18 cellular contexts compared by ENCODE assay signal in genomic region chr17:28225872-28226271, GRCh38.
A peak's percentile ranks its signal among the peaks of the same experiment; 100 is the strongest.
DNase-seq lines count a peak whose midpoint lies in the region; TF ChIP-seq lines count a peak whose summit lies in the region.
"Had no signal": no experiment of that assay in that cellular context is flagged by ENCODE, and none has a peak within 500 bp of the region (broad histone marks: within the 10 kb centered on the region; RNA-seq: fewer than 3 reads in every experiment).

No MANE protein-coding gene starts in this region.

- no peak overlapping the region for H3K4me3 ChIP-seq in Caco-2 (ENCODE audit: low read depth, low read length)
- H3K4me3 ChIP-seq in endodermal cell (ENCODE audit: low read length): no peak overlapping the region
- H3K4me3 ChIP-seq in trophoblast cell (ENCODE audit: low read depth, low read length): no peak overlapping the region
- no peak overlapping the region for H3K4me3 ChIP-seq in OCI-LY7 (ENCODE audit: low read depth, low read length, poor library complexity, severe bottlenecking)
- H3K4me3 ChIP-seq: GM12878 had no signal

- 0 out of 2 replicates have a peak, but pooled peaks cover 3% of the 10 kb centered on the region for H3K9me3 ChIP-seq in Caco-2
- peaks cover 10% of the 10 kb centered on the region for H3K9me3 ChIP-seq in endodermal cell (ENCODE audit: control insufficient read depth, low read length)
- H3K9me3 ChIP-seq in trophoblast cell (ENCODE audit: insufficient read depth, low read depth, low read length): peaks cover 3% of the 10 kb centered on the region
- H3K9me3 ChIP-seq in OCI-LY7 (ENCODE audit: low read length): no peaks in the 10 kb centered on the region

- no peak overlapping the region for H4K91ac ChIP-seq in trophoblast cell (ENCODE audit: low read depth, low read length)

- WGBS in endodermal cell (ENCODE audit: insufficient coverage in 1 of 2, insufficient read length in 1 of 2), 2 experiments: 90 to 100% methylated on average over 1 of the region's 1 CpG
- no CpG with 5 or more reads among the region's 1 CpG for WGBS in trophoblast cell (ENCODE audit: extremely low coverage, insufficient coverage, insufficient read length)

- H2AFZ ChIP-seq in trophoblast cell (ENCODE audit: insufficient read depth, low read length, poor library complexity) (no peak overlapping the region), OCI-LY7 (ENCODE audit: low read length) (no peak overlapping the region)

- peak overlapping the region; percentile 71 for H2AK5ac ChIP-seq in trophoblast cell (ENCODE audit: low read length)

- POLR2A ChIA-PET in Caco-2 (lab: Charles Lee): interaction anchor here (4.6 kb wide), 1 partner anchor 110 kb away, joined by 26 read pairs; the partner anchor contains the start of genes IFT20 and TNFAIP1
- POLR2A ChIA-PET in RWPE1 (lab: Yijun Ruan, JAX; ENCODE audit: low non-redundant PET): no interaction called here
- POLR2A ChIA-PET in OCI-LY7 (lab: Charles Lee): no interaction called here

- H3K79me1 ChIP-seq in trophoblast cell (ENCODE audit: low read length): peaks cover 19% of the 10 kb centered on the region

- TF ChIP-seq CTCF in Caco-2 (IDR thresholded peaks at IDR 0.05; ENCODE audit: insufficient read depth in 1 of 2, low read depth in 1 of 2, low read length in 1 of 2, severe bottlenecking in 1 of 2, unreplicated experiment in 1 of 2): no peak
- no peak for TF ChIP-seq CTCF in RWPE1 (conservative IDR thresholded peaks at IDR 0.05; ENCODE audit: low read depth)
- no peak for TF ChIP-seq CTCF in endodermal cell (conservative IDR thresholded peaks at IDR 0.05)
- TF ChIP-seq CTCF in OCI-LY7 (conservative IDR thresholded peaks at IDR 0.05; ENCODE audit: low read length): no peak

- H3K9ac ChIP-seq in endodermal cell (ENCODE audit: extremely low read depth, low read length, poor library complexity, severe bottlenecking) (no peak overlapping the region), trophoblast cell (ENCODE audit: low read length) (no peak overlapping the region)

- H3K27me3 ChIP-seq in Caco-2 (replicated peaks; ENCODE audit: control insufficient read depth, insufficient read depth, low read length) (no peaks in the 10 kb centered on the region), endodermal cell (ENCODE audit: control insufficient read depth, insufficient read depth, low read length, poor library complexity, severe bottlenecking) (no peaks in the 10 kb centered on the region), trophoblast cell (ENCODE audit: insufficient read depth, low read length) (no peaks in the 10 kb centered on the region)

- H3K27me3 Mint-ChIP-seq in Caco-2 (ENCODE audit: insufficient read depth, unreplicated experiment) (no peaks in the 10 kb centered on the region), endodermal cell (ENCODE audit: insufficient read depth) (no peaks in the 10 kb centered on the region)

- no peak overlapping the region for H2BK120ac ChIP-seq in trophoblast cell (ENCODE audit: insufficient read depth, low read length, poor library complexity)

- H3K4me3 Mint-ChIP-seq in Caco-2 (ENCODE audit: unreplicated experiment) (peak overlapping the region; percentile 91), endodermal cell (peak overlapping the region; percentile 79)
- H3K4me3 Mint-ChIP-seq: CD14-positive monocyte had no signal

- no peak overlapping the region for H3K18ac ChIP-seq in trophoblast cell (ENCODE audit: low read length)

- no peak overlapping the region for H4K8ac ChIP-seq in trophoblast cell (ENCODE audit: low read depth, low read length)

- DNase-seq in Caco-2 (no peak), RWPE1 (ENCODE audit: low spot score) (no peak), endodermal cell (no peak), trophoblast cell (no peak), NCI-H187 treated with DMSO at 0.1 percent for 48 hours (lab: John Stamatoyannopoulos, UW) (no peak), OCI-LY7 (ENCODE audit: low spot score) (no peak), NCI-H2171 (lab: John Stamatoyannopoulos, UW) (no peak), C1 segment of cervical spinal cord (lab: John Stamatoyannopoulos, UW) (no peak)
- DNase-seq: ACHN, AML-193, DMS153, NCI-H1092 treated with DMSO at 0.1 percent for 48 hours, NCI-H146, NCI-H2081, OCI-M1, RPMI8226 had no signal

- no peaks in the 10 kb centered on the region for H4K20me1 ChIP-seq in OCI-LY7 (ENCODE audit: insufficient read depth, low read length)

- H3K4me1 Mint-ChIP-seq in Caco-2 (ENCODE audit: low read depth, unreplicated experiment) (peaks cover 22% of the 10 kb centered on the region), endodermal cell (peaks cover 26% of the 10 kb centered on the region)

- no peak overlapping the region for H3K4ac ChIP-seq in trophoblast cell (ENCODE audit: low read depth, low read length)

- no peak overlapping the region for H2BK5ac ChIP-seq in trophoblast cell (ENCODE audit: low read depth, low read length, poor library complexity)

- no peak overlapping the region for H2BK12ac ChIP-seq in trophoblast cell (ENCODE audit: low read length)

- no peak overlapping the region for H3K14ac ChIP-seq in trophoblast cell (ENCODE audit: low read length)

- no peaks in the 10 kb centered on the region for H3K9me2 ChIP-seq in OCI-LY7 (ENCODE audit: insufficient read depth, low read length)

- H3K27ac ChIP-seq in RWPE1 (peak overlapping the region; percentile 11), endodermal cell (ENCODE audit: low read depth, low read length) (no peak overlapping the region), trophoblast cell (ENCODE audit: low read depth, low read length) (no peak overlapping the region), OCI-LY7 (ENCODE audit: low read depth, low read length, poor library complexity, severe bottlenecking) (no peak overlapping the region)

- CTCF ChIA-PET in Caco-2 (lab: Charles Lee) (interaction anchor here (1.2 to 2.4 kb wide), 2 partner anchors 26 to 333 kb away, joined by 4 to 10 read pairs; no protein-coding TSS in a partner anchor), RWPE1 (lab: Yijun Ruan, JAX) (interaction anchor here (0.5 to 0.6 kb wide), 2 partner anchors 29 to 103 kb away, joined by 3 to 4 read pairs; no protein-coding TSS in a partner anchor), OCI-LY7 (lab: Charles Lee; ENCODE audit: unreplicated experiment) (no interaction called here)

- H3K36me3 Mint-ChIP-seq in Caco-2 (ENCODE audit: insufficient read depth, unreplicated experiment) (peaks cover 27% of the 10 kb centered on the region), endodermal cell (ENCODE audit: low read depth) (peaks cover 18% of the 10 kb centered on the region)

- no peak overlapping the region for H4K12ac ChIP-seq in trophoblast cell (ENCODE audit: low read depth, low read length)

- intact Hi-C loops in Caco-2 (cut with micrococcal nuclease; ENCODE audit: unreplicated experiment): loop anchor here (5.0 to 10.0 kb wide), 2 partner anchors 241 to 339 kb away; no protein-coding TSS in a partner anchor
- intact Hi-C loops in OCI-LY7 (cut with micrococcal nuclease; ENCODE audit: unreplicated experiment): no loop called here

- H3K23ac ChIP-seq in trophoblast cell (ENCODE audit: low read length): no peak overlapping the region

- no TSS peak for BruUV-seq in Caco-2 (replicated peaks; lab: Mats Ljungman, UMichigan)
- no TSS peak for BruUV-seq in OCI-LY7 (replicated peaks; lab: Mats Ljungman, UMichigan)

- no peak overlapping the region for H3K4me2 ChIP-seq in trophoblast cell (ENCODE audit: low read length)
- H3K4me2 ChIP-seq in OCI-LY7 (ENCODE audit: low read length): no peak overlapping the region

- no peaks in the 10 kb centered on the region for H3K9me3 Mint-ChIP-seq in Caco-2 (ENCODE audit: unreplicated experiment)
- H3K9me3 Mint-ChIP-seq in endodermal cell: peaks cover 16% of the 10 kb centered on the region

- H3K36me3 ChIP-seq in Caco-2 (ENCODE audit: control insufficient read depth, insufficient read depth, low read length) (no peaks in the 10 kb centered on the region), endodermal cell (ENCODE audit: control insufficient read depth, insufficient read depth, low read length) (peaks cover 5% of the 10 kb centered on the region), trophoblast cell (ENCODE audit: control insufficient read depth in 1 of 2, insufficient read depth in 2 of 2, low read length in 2 of 2) (peaks cover 0 to 6% of the 10 kb centered on the region in 2 experiments), OCI-LY7 (ENCODE audit: insufficient read depth, low read length) (no peaks in the 10 kb centered on the region)

- peaks cover 32% of the 10 kb centered on the region for H3K4me1 ChIP-seq in Caco-2
- peaks cover 10% of the 10 kb centered on the region for H3K4me1 ChIP-seq in endodermal cell (ENCODE audit: control insufficient read depth, insufficient read depth, low read length)
- peaks cover 27 to 31% of the 10 kb centered on the region in 2 experiments for H3K4me1 ChIP-seq in trophoblast cell (ENCODE audit: control insufficient read depth in 1 of 2, insufficient read depth in 2 of 2, low read length in 2 of 2)
- H3K4me1 ChIP-seq in OCI-LY7 (ENCODE audit: insufficient read depth, low read length, poor library complexity, severe bottlenecking): no peaks in the 10 kb centered on the region

- H3K79me2 ChIP-seq in trophoblast cell (ENCODE audit: control insufficient read depth, insufficient read depth, low read length, poor library complexity) (peaks cover 5% of the 10 kb centered on the region), OCI-LY7 (ENCODE audit: insufficient read depth, low read depth, low read length) (no peaks in the 10 kb centered on the region)

- H3K27ac Mint-ChIP-seq in Caco-2 (ENCODE audit: unreplicated experiment) (no peak overlapping the region), endodermal cell (peak overlapping the region; percentile 39)
- H3K27ac Mint-ChIP-seq: CD14-positive monocyte had no signal
